ENCODE assay signal across 15 cellular contexts in genomic region chr20:49590163-49591017, GRCh38. TPM values are rescaled to one million over a fixed set of nuclear protein-coding genes. Genes with fewer than 3 reads are reported as not detected.
DNase-seq lines count a peak whose midpoint lies in the region; ATAC-seq and TF ChIP-seq lines count a peak whose summit lies in the region.
"Had no signal": no experiment of that assay in that cellular context is flagged by ENCODE, and none has a peak within 500 bp of the region (broad histone marks: within the 10 kb centered on the region; RNA-seq: fewer than 3 reads in every experiment).

No MANE protein-coding gene starts in this region.

- POLR2A ChIA-PET in OCI-LY7 (lab: Charles Lee), result interaction anchor here (0.6 kb wide), 1 partner anchor 47 kb away, joined by 3 read pairs; no protein-coding TSS in a partner anchor

- H3K79me2 ChIP-seq in OCI-LY7 (ENCODE audit: insufficient read depth, low read depth, low read length), result no peaks in the 10 kb centered on the region

- DNase-seq in left ventricle myocardium inferior (no peak), Right ventricle myocardium superior (no peak), esophagus muscularis mucosa (ENCODE audit: extremely low spot score) (no peak), upper lobe of left lung (no peak), DMS 273 (lab: John Stamatoyannopoulos, UW; ENCODE audit: unreplicated experiment) (no peak), dorsolateral prefrontal cortex (no peak), OCI-LY7 (ENCODE audit: low spot score) (no peak)
- DNase-seq: activated gamma-delta T cell treated with Interleukin-2 at 50 U/mL for 16 hours; DND-41; Karpas-422; NK-92 treated with Interleukin-12 subunit alpha and Interleukin-12 subunit beta, amount 100 ng/mL, for 24 hours; WERI-Rb-1 had no signal

- TF ChIP-seq POLR2A in esophagus muscularis mucosa (IDR thresholded peaks at IDR 0.05; ENCODE audit: low read depth) (no peak), upper lobe of left lung (IDR thresholded peaks at IDR 0.05) (no peak)

- H3K9me3 Mint-ChIP-seq in T-helper 1 cell treated with Interleukin-12 subunit alpha and Interleukin-12 subunit beta and Interleukin-4 antibody, amounts not matched to agents 30 μg/mL and 1 μg/mL, for 36 hours, result peaks cover 15% of the 10 kb centered on the region

- ATAC-seq in Right ventricle myocardium superior (ENCODE audit: poor library complexity) (no peak), upper lobe of left lung (ENCODE audit: low FRiP score in 2 of 2) (no peak)
- ATAC-seq: GM12878 had no signal

- H3K4me3 ChIP-seq in left ventricle myocardium inferior, result no peak overlapping the region
- no peak overlapping the region for H3K4me3 ChIP-seq in esophagus muscularis mucosa
- H3K4me3 ChIP-seq in upper lobe of left lung, result no peak overlapping the region
- no peak overlapping the region for H3K4me3 ChIP-seq in dorsolateral prefrontal cortex
- H3K4me3 ChIP-seq in OCI-LY7 (ENCODE audit: low read depth, low read length, poor library complexity, severe bottlenecking), result no peak overlapping the region
- H3K4me3 ChIP-seq: GM12878 had no signal

- no peaks in the 10 kb centered on the region for H3K9me2 ChIP-seq in OCI-LY7 (ENCODE audit: insufficient read depth, low read length)

- WGBS in esophagus muscularis mucosa, result 88% methylated on average over 8 of the region's 8 CpGs
- 65 to 71% methylated on average over 8 of the region's 8 CpGs for WGBS in upper lobe of left lung, 2 donors

- no peak for TF ChIP-seq EP300 in esophagus muscularis mucosa (IDR thresholded peaks at IDR 0.05)
- no peak for TF ChIP-seq EP300 in upper lobe of left lung (IDR thresholded peaks at IDR 0.05)

- peak overlapping the region; percentile 84 for H3K27ac ChIP-seq in left ventricle myocardium inferior (replicated peaks)
- peak overlapping the region in 3 of 4 donors; percentile 60 to 69 (median 67) for H3K27ac ChIP-seq in esophagus muscularis mucosa (replicated peaks in 1 of 4)
- peak overlapping the region in 3 of 4 donors; percentile 16 to 35 (median 24) for H3K27ac ChIP-seq in upper lobe of left lung
- no peak overlapping the region for H3K27ac ChIP-seq in dorsolateral prefrontal cortex
- no peak overlapping the region for H3K27ac ChIP-seq in OCI-LY7 (ENCODE audit: low read depth, low read length, poor library complexity, severe bottlenecking)
- H3K27ac ChIP-seq: WERI-Rb-1 had no signal

- TF ChIP-seq CTCF in left ventricle myocardium inferior (IDR thresholded peaks at IDR 0.05; ENCODE audit: borderline replicate concordance) (no peak), esophagus muscularis mucosa (IDR thresholded peaks at IDR 0.05) (no peak), upper lobe of left lung (IDR thresholded peaks at IDR 0.05) (no peak), dorsolateral prefrontal cortex (IDR thresholded peaks at IDR 0.05 in 54 of 56, conservative IDR thresholded peaks at IDR 0.05 in 2 of 56; ENCODE audit: low read depth in 1 of 56, partially characterized antibody in 56 of 56) (no peak), OCI-LY7 (conservative IDR thresholded peaks at IDR 0.05; ENCODE audit: low read length) (no peak)

- no peak overlapping the region for H2AFZ ChIP-seq in OCI-LY7 (ENCODE audit: low read length)

- BruUV-seq in OCI-LY7 (replicated peaks; lab: Mats Ljungman, UMichigan), result no TSS peak

- H3K4me2 ChIP-seq in OCI-LY7 (ENCODE audit: low read length), result no peak overlapping the region

- H3K27me3 ChIP-seq in left ventricle myocardium inferior (ENCODE audit: low read depth) (no peaks in the 10 kb centered on the region), esophagus muscularis mucosa (no peaks in the 10 kb centered on the region), upper lobe of left lung (no peaks in the 10 kb centered on the region), dorsolateral prefrontal cortex (no peaks in the 10 kb centered on the region)

- peaks cover 61% of the 10 kb centered on the region for H3K4me1 Mint-ChIP-seq in T-helper 1 cell treated with Interleukin-12 subunit alpha and Interleukin-12 subunit beta and Interleukin-4 antibody, amounts not matched to agents 30 μg/mL and 1 μg/mL, for 36 hours (ENCODE audit: low read depth)

- H4K20me1 ChIP-seq in OCI-LY7 (ENCODE audit: insufficient read depth, low read length), result no peaks in the 10 kb centered on the region

- H3K27ac Mint-ChIP-seq in T-helper 1 cell treated with Interleukin-12 subunit alpha and Interleukin-12 subunit beta and Interleukin-4 antibody, amounts not matched to agents 30 μg/mL and 1 μg/mL, for 36 hours, result peak overlapping the region; percentile 96
- H3K27ac Mint-ChIP-seq: memory B cell had no signal

- H3K9me3 ChIP-seq in left ventricle myocardium inferior (replicated peaks) (no peaks in the 10 kb centered on the region), esophagus muscularis mucosa (no peaks in the 10 kb centered on the region), upper lobe of left lung (no peaks in the 10 kb centered on the region), OCI-LY7 (ENCODE audit: low read length) (no peaks in the 10 kb centered on the region)

- intact Hi-C loops in left ventricle myocardium inferior (cut with micrococcal nuclease), result no loop called here
- intact Hi-C loops in Right ventricle myocardium superior (cut with DNase I), result no loop called here
- intact Hi-C loops in esophagus muscularis mucosa (cut with DNase I), result no loop called here
- intact Hi-C loops in dorsolateral prefrontal cortex (cut with DNase I), result no loop called here
- intact Hi-C loops in OCI-LY7 (cut with micrococcal nuclease; ENCODE audit: unreplicated experiment), result no loop called here

- no peaks in the 10 kb centered on the region for H3K36me3 ChIP-seq in left ventricle myocardium inferior
- no peaks in the 10 kb centered on the region for H3K36me3 ChIP-seq in esophagus muscularis mucosa
- H3K36me3 ChIP-seq in upper lobe of left lung, result no peaks in the 10 kb centered on the region
- no peaks in the 10 kb centered on the region for H3K36me3 ChIP-seq in OCI-LY7 (ENCODE audit: insufficient read depth, low read length)
- H3K36me3 ChIP-seq: WERI-Rb-1 had no signal

- CTCF ChIA-PET in OCI-LY7 (lab: Charles Lee; ENCODE audit: unreplicated experiment), result no interaction called here

- H3K4me3 Mint-ChIP-seq in T-helper 1 cell treated with Interleukin-12 subunit alpha and Interleukin-12 subunit beta and Interleukin-4 antibody, amounts not matched to agents 30 μg/mL and 1 μg/mL, for 36 hours, result peak overlapping the region; percentile 52
- H3K4me3 Mint-ChIP-seq: memory B cell had no signal

- H3K4me1 ChIP-seq in left ventricle myocardium inferior (peaks cover 55% of the 10 kb centered on the region), esophagus muscularis mucosa (peaks cover 26 to 61% (median 51%) of the 10 kb centered on the region in 4 donors), upper lobe of left lung (peaks cover 21 to 33% (median 27%) of the 10 kb centered on the region in 4 donors), OCI-LY7 (ENCODE audit: insufficient read depth, low read length, poor library complexity, severe bottlenecking) (peaks cover 15% of the 10 kb centered on the region)

- no peaks in the 10 kb centered on the region for H3K27me3 Mint-ChIP-seq in T-helper 1 cell treated with Interleukin-12 subunit alpha and Interleukin-12 subunit beta and Interleukin-4 antibody, amounts not matched to agents 30 μg/mL and 1 μg/mL, for 36 hours (ENCODE audit: low read depth)

- H3K36me3 Mint-ChIP-seq in T-helper 1 cell treated with Interleukin-12 subunit alpha and Interleukin-12 subunit beta and Interleukin-4 antibody, amounts not matched to agents 30 μg/mL and 1 μg/mL, for 36 hours (ENCODE audit: low read depth), result peaks cover 35% of the 10 kb centered on the region
- H3K36me3 Mint-ChIP-seq: memory B cell had no signal

RNA-seq across cellular contexts. Expression of gene PTGIS, which starts 22.5 kb away (rescaled TPM):
- total RNA-seq in left ventricle myocardium inferior, result 26.3 TPM
- total RNA-seq in Right ventricle myocardium superior, result 26.9 TPM
- total RNA-seq in esophagus muscularis mucosa, result 100 to 1,000 TPM; 107 to 217 (median 130) TPM
- total RNA-seq in upper lobe of left lung, result 10 to 100 TPM in 4 of 6 donors, 1 to 10 TPM in 2; 8.2 to 71.4 (median 18.4) TPM
- 10 to 100 TPM in 2 of 120 experiments, 1 to 10 TPM in 113, under 1 TPM in 5; 0.66 to 21.1 (median 2.7) TPM for total RNA-seq in dorsolateral prefrontal cortex
- not detected in 2 replicates for total RNA-seq in OCI-LY7 (2014; rRNA removed; shearing (Covaris generic))
- not detected in 2 replicates for total RNA-seq in OCI-LY7 (2022)

Comparison
In these comparisons a context has a peak if more than half of its experiments do, and no peak if none do; other contexts are left out.
1. H3K27ac ChIP-seq: peak in left ventricle myocardium inferior (single experiment), esophagus muscularis mucosa (3 of 4) and upper lobe of left lung (3 of 4); none in dorsolateral prefrontal cortex (0 of 59) and OCI-LY7 (single experiment).